Comparison of ENCODE assay signal across 22 cellular contexts in genomic region chr9:20289416-20289815, GRCh38.
DNase-seq lines count a peak whose midpoint lies in the region; ATAC-seq, FAIRE-seq and TF ChIP-seq lines count a peak whose summit lies in the region.
"Had no signal": no experiment of that assay in that cellular context is flagged by ENCODE, and none has a peak within 500 bp of the region (broad histone marks: within the 10 kb centered on the region; RNA-seq: fewer than 3 reads in every experiment).

No MANE protein-coding gene starts in this region.

- ATAC-seq in GM19395 (IDR thresholded peaks at IDR 0.05; ENCODE audit: unreplicated experiment) (peak; percentile 27), HG02759 (IDR thresholded peaks at IDR 0.05; ENCODE audit: unreplicated experiment) (peak; percentile 10), sciatic nerve (peak; percentile 40)
- ATAC-seq: activated CD8-positive, alpha-beta memory T cell treated with anti-CD3 and anti-CD28 coated beads, Interleukin-2, amount 10 ng/mL, durations not matched to agents 7 days and 5 days; gastroesophageal sphincter; stimulated activated effector memory CD8-positive, alpha-beta T cell treated with anti-CD3 and anti-CD28 coated beads, Interleukin-12 subunit alpha, Interleukin-12 subunit beta, amount 100 ng/mL, for 72 hours had no signal

- H3K9me3 Mint-ChIP-seq in brain: peaks cover 3 to 13% (median 7%) of the 10 kb centered on the region in 5 experiments
- H3K9me3 Mint-ChIP-seq: memory B cell; stimulated activated effector memory CD8-positive, alpha-beta T cell treated with anti-CD3 and anti-CD28 coated beads, Interleukin-12 subunit alpha, Interleukin-12 subunit beta, amount 100 ng/mL, for 72 hours had no signal

- intact Hi-C loops in sciatic nerve (cut with DNase I): no loop called here

- no peak for FAIRE-seq in frontal cortex (lab: Jason Lieb, UNC)
- no peak for FAIRE-seq in D721Med (lab: Jason Lieb, UNC)
- FAIRE-seq: urothelium cell line had no signal

- no peaks in the 10 kb centered on the region for H3K27me3 Mint-ChIP-seq in brain
- H3K27me3 Mint-ChIP-seq: activated CD8-positive, alpha-beta memory T cell treated with anti-CD3 and anti-CD28 coated beads, Interleukin-2, amount 10 ng/mL, durations not matched to agents 7 days and 5 days; activated naive CD4-positive, alpha-beta T cell treated with anti-CD3 and anti-CD28 coated beads, Interleukin-2, amount 50 U/mL, for 24 hours had no signal

- H3K4me1 Mint-ChIP-seq in brain: peaks cover 30% of the 10 kb centered on the region
- H3K4me1 Mint-ChIP-seq: memory B cell; stimulated activated effector memory CD8-positive, alpha-beta T cell treated with anti-CD3 and anti-CD28 coated beads, Interleukin-12 subunit alpha, Interleukin-12 subunit beta, amount 100 ng/mL, for 72 hours had no signal

- TF ChIP-seq CTCF in brain (conservative IDR thresholded peaks at IDR 0.05) (no peak), D721Med (IDR thresholded peaks at IDR 0.05; ENCODE audit: insufficient read depth, missing control alignments) (no peak)

- no peak overlapping the region for H3K4me3 Mint-ChIP-seq in brain
- H3K4me3 Mint-ChIP-seq: activated CD8-positive, alpha-beta memory T cell treated with anti-CD3 and anti-CD28 coated beads, Interleukin-2, amount 10 ng/mL, durations not matched to agents 7 days and 5 days; activated naive CD4-positive, alpha-beta T cell treated with anti-CD3 and anti-CD28 coated beads, Interleukin-2, amount 50 U/mL, for 24 hours; activated T-helper 1 cell treated with anti-CD3 and anti-CD28 coated beads, Interleukin-12 subunit alpha, Interleukin-12 subunit beta, Interleukin-2, Interleukin-4 antibody, amounts not matched to agents 30 ng/mL and 10 ng/mL and 1 ng/mL, durations not matched to agents 14 hours and 24 hours and 36 hours; memory B cell; naive B cell; stimulated activated effector memory CD8-positive, alpha-beta T cell treated with anti-CD3 and anti-CD28 coated beads, Interleukin-12 subunit alpha, Interleukin-12 subunit beta, amount 100 ng/mL, for 72 hours had no signal

- DNase-seq in sciatic nerve (ENCODE audit: low spot score): no peak
- DNase-seq in frontal cortex (ENCODE audit: low spot score in 2 of 2): no peak
- DNase-seq in NCI-H1436 treated with DMSO at 0.1 percent for 48 hours (lab: John Stamatoyannopoulos, UW): no peak
- DNase-seq in D721Med (ENCODE audit: insufficient read length, low spot score): no peak
- DNase-seq in GM03348 (ENCODE audit: low spot score): no peak
- DNase-seq: activated CD8-positive, alpha-beta memory T cell treated with anti-CD3 and anti-CD28 coated beads, Interleukin-2, amount 10 ng/mL, durations not matched to agents 7 days and 5 days; aorta; central memory CD4-positive, alpha-beta T cell; naive B cell; NCI-H1092; NCI-H2107; NCI-H524 treated with DMSO at 0.1 percent for 48 hours; SW 1271 had no signal

- H3K27ac Mint-ChIP-seq in brain: peak overlapping the region; percentile 1 to 94 (median 51)
- H3K27ac Mint-ChIP-seq: activated CD8-positive, alpha-beta memory T cell treated with anti-CD3 and anti-CD28 coated beads, Interleukin-2, amount 10 ng/mL, durations not matched to agents 7 days and 5 days; activated naive CD4-positive, alpha-beta T cell treated with anti-CD3 and anti-CD28 coated beads, Interleukin-2, amount 50 U/mL, for 24 hours; activated T-helper 1 cell treated with anti-CD3 and anti-CD28 coated beads, Interleukin-12 subunit alpha, Interleukin-12 subunit beta, Interleukin-2, Interleukin-4 antibody, amounts not matched to agents 30 ng/mL and 10 ng/mL and 1 ng/mL, durations not matched to agents 14 hours and 24 hours and 36 hours; memory B cell; stimulated activated effector memory CD8-positive, alpha-beta T cell treated with anti-CD3 and anti-CD28 coated beads, Interleukin-12 subunit alpha, Interleukin-12 subunit beta, amount 100 ng/mL, for 72 hours had no signal

- H3K36me3 Mint-ChIP-seq in brain: no peaks in the 10 kb centered on the region
- H3K36me3 Mint-ChIP-seq: memory B cell; stimulated activated effector memory CD8-positive, alpha-beta T cell treated with anti-CD3 and anti-CD28 coated beads, Interleukin-12 subunit alpha, Interleukin-12 subunit beta, amount 100 ng/mL, for 72 hours had no signal
